8 cellular contexts compared by ENCODE assay signal in the genomic region with DNA sequence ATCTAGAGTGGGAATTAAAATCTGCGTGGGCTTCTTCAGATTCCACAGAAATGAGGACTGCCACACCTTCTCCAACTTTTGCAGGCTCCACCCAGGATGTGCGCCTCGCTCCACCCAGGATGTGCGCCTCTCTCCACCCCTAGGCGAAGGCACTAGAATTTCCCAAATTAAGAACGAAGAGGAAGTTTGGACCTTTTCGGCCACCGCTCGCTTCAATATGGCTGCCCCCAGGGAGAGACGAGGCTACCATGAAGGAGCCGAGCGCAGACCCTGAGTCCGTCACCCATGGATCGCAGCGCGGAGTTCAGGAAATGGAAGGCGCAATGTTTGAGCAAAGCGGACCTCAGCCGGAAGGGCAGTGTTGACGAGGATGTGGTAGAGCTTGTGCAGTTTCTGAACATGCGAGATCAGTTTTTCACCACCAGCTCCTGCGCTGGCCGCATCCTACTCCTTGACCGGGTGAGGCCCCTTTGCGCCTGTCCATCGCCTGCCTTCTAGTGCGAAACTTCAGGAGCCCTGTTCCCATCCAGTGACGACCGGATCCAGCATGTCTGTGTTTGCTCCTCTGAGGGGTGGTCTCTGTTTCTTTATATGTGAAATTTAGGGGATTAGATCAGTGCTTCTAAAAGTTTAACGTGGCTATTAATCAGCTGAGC. TPM values are rescaled to one million over a fixed set of nuclear protein-coding genes. Genes with fewer than 3 reads are reported as not detected.
A peak's percentile ranks its signal among the peaks of the same experiment; 100 is the strongest.
DNase-seq lines count a peak whose midpoint lies in the region; ATAC-seq, FAIRE-seq and TF ChIP-seq lines count a peak whose summit lies in the region.

A gene with protein sequence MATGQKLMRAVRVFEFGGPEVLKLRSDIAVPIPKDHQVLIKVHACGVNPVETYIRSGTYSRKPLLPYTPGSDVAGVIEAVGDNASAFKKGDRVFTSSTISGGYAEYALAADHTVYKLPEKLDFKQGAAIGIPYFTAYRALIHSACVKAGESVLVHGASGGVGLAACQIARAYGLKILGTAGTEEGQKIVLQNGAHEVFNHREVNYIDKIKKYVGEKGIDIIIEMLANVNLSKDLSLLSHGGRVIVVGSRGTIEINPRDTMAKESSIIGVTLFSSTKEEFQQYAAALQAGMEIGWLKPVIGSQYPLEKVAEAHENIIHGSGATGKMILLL (minus strand): TSS at position 91 of the 656 bp plus-strand sequence. CDS start 8,229 bp downstream, outside the sequence.
A gene with protein sequence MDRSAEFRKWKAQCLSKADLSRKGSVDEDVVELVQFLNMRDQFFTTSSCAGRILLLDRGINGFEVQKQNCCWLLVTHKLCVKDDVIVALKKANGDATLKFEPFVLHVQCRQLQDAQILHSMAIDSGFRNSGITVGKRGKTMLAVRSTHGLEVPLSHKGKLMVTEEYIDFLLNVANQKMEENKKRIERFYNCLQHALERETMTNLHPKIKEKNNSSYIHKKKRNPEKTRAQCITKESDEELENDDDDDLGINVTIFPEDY (plus strand): TSS at position 193 of the 656 bp plus-strand sequence. CDS start 93 bp downstream, at position 286.

- no peaks in the 10 kb centered on the region for H3K27me3 ChIP-seq in adrenal gland
- no peaks in the 10 kb centered on the region for H3K27me3 ChIP-seq in left ventricle myocardium inferior (ENCODE audit: low read depth)
- H3K27me3 ChIP-seq in prostate gland (replicated peaks; ENCODE audit: insufficient read depth), result no peaks in the 10 kb centered on the region

- 0 to 1% (median 0%) methylated on average over 16 to 30 of the region's 30 CpGs for WGBS in adrenal gland, 4 donors
- WGBS in prostate gland, result 14% methylated on average over 30 of the region's 30 CpGs
- 4% methylated on average over 30 of the region's 30 CpGs for WGBS in urinary bladder

- intact Hi-C loops in adrenal gland (cut with DNase I), result no loop called here
- intact Hi-C loops in left ventricle myocardium inferior (cut with micrococcal nuclease), result no loop called here
- intact Hi-C loops in prostate gland (cut with DNase I), result loop anchor here (5.0 kb wide), 1 partner anchor 536 kb away; a partner anchor contains a TSS

- no peak for TF ChIP-seq CTCF in adrenal gland (IDR thresholded peaks at IDR 0.05)
- TF ChIP-seq CTCF in left ventricle myocardium inferior (IDR thresholded peaks at IDR 0.05; ENCODE audit: borderline replicate concordance), result no peak
- TF ChIP-seq CTCF in prostate gland (IDR thresholded peaks at IDR 0.05), result peak in 2 of 4 experiments; percentile 30 to 46

- ATAC-seq in HG02840 (IDR thresholded peaks at IDR 0.05; ENCODE audit: low FRiP score, unreplicated experiment), result peak; percentile 75

- H3K9me3 ChIP-seq in adrenal gland (replicated peaks in 1 of 3) (no peaks in the 10 kb centered on the region), left ventricle myocardium inferior (replicated peaks) (no peaks in the 10 kb centered on the region), prostate gland (no peaks in the 10 kb centered on the region)

- H3K27ac ChIP-seq in adrenal gland (peak within 1 kb of the TSS in 4 of 5 donors; percentile 74 to 94 (median 88)), left ventricle myocardium inferior (replicated peaks) (peak within 1 kb of the TSS; percentile 92), prostate gland (peak within 1 kb of the TSS; percentile 80 to 82), urinary bladder (ENCODE audit: low read depth) (peak within 1 kb of the TSS; percentile 76)

- H3K36me3 ChIP-seq in adrenal gland (replicated peaks in 1 of 2) (peaks cover 0 to 13% of the 10 kb centered on the region in 2 donors), left ventricle myocardium inferior (peaks cover 20% of the 10 kb centered on the region), prostate gland (peaks cover 0 to 4% of the 10 kb centered on the region in 2 donors), urinary bladder (ENCODE audit: insufficient read depth) (peaks cover 3% of the 10 kb centered on the region)

- peak; percentile 87 for TF ChIP-seq POLR2A in GM12891 (IDR thresholded peaks at IDR 0.05; ENCODE audit: low read depth, low read length)
- peak; percentile 42 to 69 for TF ChIP-seq POLR2A in adrenal gland (IDR thresholded peaks at IDR 0.05)
- TF ChIP-seq POLR2A in prostate gland (IDR thresholded peaks at IDR 0.05), result peak; percentile 54

- FAIRE-seq in GM12891 (lab: Jason Lieb, UNC), result peak; percentile 85

- DNase-seq in GM12891 (ENCODE audit: insufficient read length, low spot score), result peak; percentile 47
- peak; percentile 93 for DNase-seq in NCI-H146 (lab: John Stamatoyannopoulos, UW)
- peak; percentile 70 to 92 (median 77) for DNase-seq in T-helper 1 cell
- DNase-seq in adrenal gland, result peak; percentile 88 to 96 (median 93)
- DNase-seq in left ventricle myocardium inferior, result peak; percentile 91
- peak; percentile 89 for DNase-seq in prostate gland (ENCODE audit: low spot score)

- peaks cover 19 to 26% of the 10 kb centered on the region in 2 donors for H3K4me1 ChIP-seq in adrenal gland (replicated peaks in 1 of 2)
- peaks cover 66% of the 10 kb centered on the region for H3K4me1 ChIP-seq in left ventricle myocardium inferior
- H3K4me1 ChIP-seq in prostate gland (replicated peaks), result no peaks in the 10 kb centered on the region
- H3K4me1 ChIP-seq in urinary bladder (ENCODE audit: insufficient read depth), result peaks cover 2% of the 10 kb centered on the region

- peak within 1 kb of the TSS; percentile 30 to 76 (median 66) for H3K4me3 ChIP-seq in adrenal gland
- H3K4me3 ChIP-seq in left ventricle myocardium inferior, result peak within 1 kb of the TSS; percentile 84
- peak within 1 kb of the TSS; percentile 61 to 80 for H3K4me3 ChIP-seq in prostate gland
- H3K4me3 ChIP-seq in urinary bladder (ENCODE audit: low read depth, low read length), result peak within 1 kb of the TSS; percentile 59

TF ChIP-seq in GM12891, 5 proteins besides CTCF, POLR2A, EP300 and RAD21:
- TF ChIP-seq POU2F2 (IDR thresholded peaks at IDR 0.05; ENCODE audit: low read depth, low read length) (peak; percentile 86; the same call in 1 of the 2 replicates), POLR2AphosphoS5 (IDR thresholded peaks at IDR 0.05; ENCODE audit: low read depth, low read length) (peak; percentile 78), PAX5 (IDR thresholded peaks at IDR 0.05; ENCODE audit: insufficient read depth, low read length, severe bottlenecking) (no peak), SPI1 (IDR thresholded peaks at IDR 0.05; ENCODE audit: low read depth, low read length) (no peak), TAF1 (IDR thresholded peaks at IDR 0.05; ENCODE audit: low read depth, low read length) (peak; percentile 94)

RNA-seq across cellular contexts. Expression of the first gene that starts in this region (rescaled TPM):
- 85.5 TPM for polyA plus RNA-seq in GM12891 (2012; ENCODE audit: low read depth, missing spikeins)
- 10 to 100 TPM; 18.1 to 69.0 (median 50.0) TPM for total RNA-seq in adrenal gland
- 10 to 100 TPM; 47.6 to 81.6 (median 47.8) TPM for polyA plus RNA-seq in adrenal gland
- 35.3 TPM for total RNA-seq in left ventricle myocardium inferior
- 10 to 100 TPM; 21.2 to 41.9 TPM for total RNA-seq in prostate gland
- 51.4 TPM for total RNA-seq in urinary bladder
- polyA plus RNA-seq in urinary bladder, result 27.3 TPM

RNA-seq across cellular contexts. Expression of the second gene that starts in this region (rescaled TPM):
- 47.7 TPM for polyA plus RNA-seq in GM12891 (2012; ENCODE audit: low read depth, missing spikeins)
- total RNA-seq in adrenal gland (10 to 100 TPM in 7 of 8 donors, 1 to 10 TPM in 1; 9.7 to 27.7 (median 18.9) TPM), left ventricle myocardium inferior (20.9 TPM), prostate gland (10 to 100 TPM; 15.8 to 16.1 TPM), urinary bladder (23.6 TPM)
- polyA plus RNA-seq in adrenal gland (10 to 100 TPM; 29.2 to 50.2 (median 43.1) TPM), urinary bladder (18.8 TPM)

Comparison
In these comparisons a context has a peak if more than half of its experiments do, and no peak if none do; other contexts are left out.
1. Peak in every context shown above with its lines: DNase-seq, ATAC-seq, H3K4me3 ChIP-seq and H3K27ac ChIP-seq.